ENCODE assay signal across 9 cellular contexts in the genomic region with DNA sequence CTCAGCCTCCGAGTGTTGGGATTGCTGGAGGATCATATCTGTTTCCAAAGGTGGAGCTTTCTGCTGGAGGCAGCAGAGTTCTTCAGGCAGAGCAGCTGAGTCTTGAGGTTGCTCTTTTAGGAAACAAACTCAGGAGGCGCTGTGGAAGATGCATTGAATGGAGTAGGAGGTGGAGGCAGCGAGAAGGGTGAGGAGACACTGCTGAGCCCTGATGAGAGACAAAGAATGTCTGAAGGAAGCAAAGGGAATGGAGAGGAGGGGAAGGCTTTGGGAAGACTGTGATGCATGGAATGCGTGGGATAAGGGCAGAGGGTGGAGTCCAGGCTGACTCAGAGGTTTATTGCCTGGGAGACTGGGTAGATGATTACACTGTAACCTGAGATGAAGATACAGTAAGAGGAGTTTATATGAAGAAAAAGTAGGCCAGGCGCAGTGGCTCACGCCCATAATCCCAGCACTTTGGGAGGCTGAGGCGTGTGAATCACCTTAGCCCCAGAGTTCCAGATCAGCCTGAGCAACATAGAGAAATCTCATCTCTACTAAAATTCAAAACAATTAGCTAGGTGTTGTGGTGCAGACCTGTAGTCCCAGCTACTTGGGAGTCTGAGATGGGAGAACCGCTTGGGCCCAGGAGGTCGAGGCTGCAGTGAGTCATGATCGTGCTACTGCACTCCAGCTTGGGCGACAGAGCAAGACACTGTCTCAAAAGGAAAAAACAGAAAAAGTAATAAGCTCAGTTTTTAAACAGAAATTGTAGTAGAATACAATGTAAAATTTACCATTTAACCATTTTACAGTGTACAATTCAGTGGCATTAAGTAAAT. TPM values are rescaled to one million over a fixed set of nuclear protein-coding genes. Genes with fewer than 3 reads are reported as not detected.
A peak's percentile ranks its signal among the peaks of the same experiment; 100 is the strongest.
DNase-seq lines count a peak whose midpoint lies in the region; ATAC-seq and TF ChIP-seq lines count a peak whose summit lies in the region.
"Had no signal": no experiment of that assay in that cellular context is flagged by ENCODE, and none has a peak within 500 bp of the region (broad histone marks: within the 10 kb centered on the region; RNA-seq: fewer than 3 reads in every experiment).

No MANE protein-coding gene starts in this region.

- no peaks in the 10 kb centered on the region for H3K9me3 Mint-ChIP-seq in activated CD8-positive, alpha-beta memory T cell treated with anti-CD3 and anti-CD28 coated beads, Interleukin-2, amount 10 ng/mL, durations not matched to agents 7 days and 5 days (ENCODE audit: low read depth)

- H3K4me3 ChIP-seq in fibroblast of the aortic adventitia (ENCODE audit: low read depth, low read length) (peak overlapping the region; percentile 19), retinal pigment epithelial cell (ENCODE audit: low read length) (no peak overlapping the region)
- H3K4me3 ChIP-seq: thoracic aorta had no signal

- ATAC-seq in HG03039 (IDR thresholded peaks at IDR 0.05; ENCODE audit: unreplicated experiment), result no peak
- no peak for ATAC-seq in activated CD8-positive, alpha-beta memory T cell treated with anti-CD3 and anti-CD28 coated beads, Interleukin-2, amount 10 ng/mL, durations not matched to agents 7 days and 5 days

- peaks cover 6% of the 10 kb centered on the region for H3K27me3 Mint-ChIP-seq in activated CD8-positive, alpha-beta memory T cell treated with anti-CD3 and anti-CD28 coated beads, Interleukin-2, amount 10 ng/mL, durations not matched to agents 7 days and 5 days

- no peaks in the 10 kb centered on the region for H3K4me1 Mint-ChIP-seq in activated CD8-positive, alpha-beta memory T cell treated with anti-CD3 and anti-CD28 coated beads, Interleukin-2, amount 10 ng/mL, durations not matched to agents 7 days and 5 days

- H3K4me3 Mint-ChIP-seq in activated CD8-positive, alpha-beta memory T cell treated with anti-CD3 and anti-CD28 coated beads, Interleukin-2, amount 10 ng/mL, durations not matched to agents 7 days and 5 days, result no peak overlapping the region

- DNase-seq in SIG-M5 treated with dmso at 0.1 percent for 504 hours (lab: John Stamatoyannopoulos, UW; ENCODE audit: unreplicated experiment) (peak; percentile 73), SIG-M5 (lab: John Stamatoyannopoulos, UW) (no peak), RPMI7951 (ENCODE audit: low read depth) (peak; percentile 98), fibroblast of the aortic adventitia (ENCODE audit: low read depth) (peak; percentile 98), retinal pigment epithelial cell (ENCODE audit: low read depth) (peak; percentile 96), superior temporal gyrus (ENCODE audit: extremely low spot score) (no peak)
- no peak for DNase-seq in activated CD8-positive, alpha-beta memory T cell treated with anti-CD3 and anti-CD28 coated beads, Interleukin-2, amount 10 ng/mL, durations not matched to agents 7 days and 5 days

- CTCF ChIA-PET in activated CD8-positive, alpha-beta memory T cell treated with anti-CD3 and anti-CD28 coated beads, Interleukin-2, amount 10 ng/mL, durations not matched to agents 7 days and 5 days (lab: Charles Lee), result interaction anchor here (0.8 to 1.5 kb wide), 3 partner anchors 17 to 88 kb away, joined by 3 to 4 read pairs (median 3); partner anchors contain the start of gene TMEM219

- TF ChIP-seq CTCF in fibroblast of the aortic adventitia (IDR thresholded peaks at IDR 0.05; ENCODE audit: insufficient read depth, low read length) (peak; percentile 49), retinal pigment epithelial cell (conservative IDR thresholded peaks at IDR 0.05; ENCODE audit: low read depth, low read length) (peak; percentile 34)

- H3K27ac Mint-ChIP-seq in activated CD8-positive, alpha-beta memory T cell treated with anti-CD3 and anti-CD28 coated beads, Interleukin-2, amount 10 ng/mL, durations not matched to agents 7 days and 5 days, result no peak overlapping the region

- no peaks in the 10 kb centered on the region for H3K36me3 Mint-ChIP-seq in activated CD8-positive, alpha-beta memory T cell treated with anti-CD3 and anti-CD28 coated beads, Interleukin-2, amount 10 ng/mL, durations not matched to agents 7 days and 5 days

RNA-seq across cellular contexts. Expression of gene TMEM219, which starts 17.8 kb away (rescaled TPM):
- total RNA-seq in RPMI7951 (2014; rRNA removed; shearing (Covaris generic)), result 84.8 and 110 TPM in 2 replicates
- total RNA-seq in fibroblast of the aortic adventitia (ENCODE audit: low replicate concordance), result 57.3 and 68.0 TPM in 2 replicates
- total RNA-seq in activated CD8-positive, alpha-beta memory T cell treated with anti-CD3 and anti-CD28 coated beads, Interleukin-2, amount 10 ng/mL, durations not matched to agents 7 days and 5 days, result 10 to 100 TPM; 56.9 to 67.6 TPM

RNA-seq across cellular contexts. Expression of gene KCTD13, which starts 18.0 kb away (rescaled TPM):
- total RNA-seq in RPMI7951 (2014; rRNA removed; shearing (Covaris generic)), result 3.5 and 5.3 TPM in 2 replicates
- total RNA-seq in fibroblast of the aortic adventitia (ENCODE audit: low replicate concordance), result 12.5 and 41.9 TPM in 2 replicates
- total RNA-seq in activated CD8-positive, alpha-beta memory T cell treated with anti-CD3 and anti-CD28 coated beads, Interleukin-2, amount 10 ng/mL, durations not matched to agents 7 days and 5 days, result 10 to 100 TPM; 44.6 to 48.4 TPM

RNA-seq across cellular contexts. Expression of gene TAOK2, which starts 29.6 kb away (rescaled TPM):
- total RNA-seq in RPMI7951 (2014; rRNA removed; shearing (Covaris generic)), result 15.3 and 26.5 TPM in 2 replicates
- 44.6 and 57.2 TPM in 2 replicates for total RNA-seq in fibroblast of the aortic adventitia (ENCODE audit: low replicate concordance)
- 10 to 100 TPM; 51.1 to 55.3 TPM for total RNA-seq in activated CD8-positive, alpha-beta memory T cell treated with anti-CD3 and anti-CD28 coated beads, Interleukin-2, amount 10 ng/mL, durations not matched to agents 7 days and 5 days

RNA-seq across cellular contexts. Expression of gene ASPHD1, which starts 43.8 kb away (rescaled TPM):
- total RNA-seq in RPMI7951 (2014; rRNA removed; shearing (Covaris generic)), result 2.6 and 4.8 TPM in 2 replicates
- total RNA-seq in fibroblast of the aortic adventitia (ENCODE audit: low replicate concordance), result 0.98 and 1.5 TPM in 2 replicates
- under 1 TPM in 1 of 2 experiments, not detected in 1; 0.33 TPM for total RNA-seq in activated CD8-positive, alpha-beta memory T cell treated with anti-CD3 and anti-CD28 coated beads, Interleukin-2, amount 10 ng/mL, durations not matched to agents 7 days and 5 days

RNA-seq across cellular contexts. Expression of gene SEZ6L2, which starts 44.7 kb away (rescaled TPM):
- total RNA-seq in RPMI7951 (2014; rRNA removed; shearing (Covaris generic)), result 4.9 and 6.2 TPM in 2 replicates
- 1.4 and 12.3 TPM in 2 replicates for total RNA-seq in fibroblast of the aortic adventitia (ENCODE audit: low replicate concordance)
- under 1 TPM in 1 of 2 experiments, not detected in 1; 0.09 TPM for total RNA-seq in activated CD8-positive, alpha-beta memory T cell treated with anti-CD3 and anti-CD28 coated beads, Interleukin-2, amount 10 ng/mL, durations not matched to agents 7 days and 5 days

Comparison
In these comparisons a context has a peak if more than half of its experiments do, and no peak if none do; other contexts are left out.
1. DNase-seq: peak in SIG-M5 treated with dmso at 0.1 percent for 504 hours (single experiment), RPMI7951 (single experiment), fibroblast of the aortic adventitia (single experiment) and retinal pigment epithelial cell (single experiment); none in SIG-M5 (single experiment), superior temporal gyrus (single experiment) and activated CD8-positive, alpha-beta memory T cell treated with anti-CD3 and anti-CD28 coated beads, Interleukin-2, amount 10 ng/mL, durations not matched to agents 7 days and 5 days (single experiment).